Comparison of ENCODE assay signal across 30 cellular contexts in the genomic region with DNA sequence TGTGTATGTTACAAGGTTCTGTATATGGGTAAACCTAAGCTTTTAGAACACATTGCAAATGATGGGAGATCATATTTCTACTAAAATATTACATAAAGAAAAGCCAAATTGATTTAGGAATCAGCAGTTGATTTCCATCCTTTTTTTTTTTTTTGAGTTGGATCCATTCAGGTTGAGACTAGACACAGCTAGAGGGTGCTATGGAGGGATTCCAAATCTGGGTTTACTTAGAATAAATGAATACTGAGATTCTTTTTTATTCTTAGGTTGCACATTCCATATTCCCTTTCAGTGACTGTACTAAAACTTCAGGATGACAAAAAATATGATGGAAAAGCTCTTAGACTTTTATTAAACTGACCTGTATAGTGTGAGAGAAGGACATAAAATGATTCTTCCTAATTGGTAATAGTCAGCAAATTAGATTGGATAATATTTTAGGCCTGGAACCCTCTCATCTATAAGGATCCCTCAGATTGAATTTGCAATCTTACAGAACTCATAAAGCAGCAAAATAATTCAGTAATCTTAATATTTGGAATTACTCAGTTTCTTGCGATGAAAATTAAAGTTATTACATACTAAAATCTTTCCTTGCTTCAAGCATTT.
DNase-seq lines count a peak whose midpoint lies in the region; FAIRE-seq and TF ChIP-seq lines count a peak whose summit lies in the region.
"Had no signal": no experiment of that assay in that cellular context is flagged by ENCODE, and none has a peak within 500 bp of the region (broad histone marks: within the 10 kb centered on the region; RNA-seq: fewer than 3 reads in every experiment).

No MANE protein-coding gene starts in this region.

- H3K27ac ChIP-seq in GM23248 = no peak overlapping the region
- no peak overlapping the region for H3K27ac ChIP-seq in OCI-LY7 (ENCODE audit: low read depth, low read length, poor library complexity, severe bottlenecking)
- H3K27ac ChIP-seq in dorsolateral prefrontal cortex = no peak overlapping the region
- H3K27ac ChIP-seq: ascending aorta; BLaER1 treated with 17β-estradiol and CSF1 and Interleukin-3, amounts not matched to agents 10 nM and 100 nM; parathyroid adenoma; tibial artery; WERI-Rb-1 had no signal

- no peak overlapping the region for H3K9ac ChIP-seq in GM23248
- H3K9ac ChIP-seq: BLaER1 treated with 17β-estradiol and CSF1 and Interleukin-3, amounts not matched to agents 10 nM and 100 nM; parathyroid adenoma had no signal

- H3K4me1 ChIP-seq in GM23248 (ENCODE audit: insufficient read depth) (peaks cover 17% of the 10 kb centered on the region), OCI-LY7 (ENCODE audit: insufficient read depth, low read length, poor library complexity, severe bottlenecking) (no peaks in the 10 kb centered on the region)
- H3K4me1 ChIP-seq: ascending aorta; BLaER1 treated with 17β-estradiol and CSF1 and Interleukin-3, amounts not matched to agents 10 nM and 100 nM; parathyroid adenoma; tibial artery had no signal

- BruUV-seq in OCI-LY7 (replicated peaks; lab: Mats Ljungman, UMichigan) = no TSS peak

- H3K27me3 Mint-ChIP-seq in osteocyte (ENCODE audit: unreplicated experiment) = no peaks in the 10 kb centered on the region

- DNase-seq in GM23248 (peak; percentile 33), OCI-LY7 (ENCODE audit: low spot score) (no peak), choroid plexus epithelial cell (ENCODE audit: low read depth) (peak; percentile 48), osteocyte (ENCODE audit: extremely low spot score, unreplicated experiment) (no peak), dorsolateral prefrontal cortex (no peak), GM12891 (ENCODE audit: insufficient read length, low spot score) (no peak), kidney tubule cell (ENCODE audit: low spot score) (no peak)
- DNase-seq: activated CD8-positive, alpha-beta T cell treated with anti-CD3 and anti-CD28 coated beads, Interleukin-2, amount 10 ng/mL, durations not matched to agents 7 days and 5 days; activated naive CD4-positive, alpha-beta T cell treated with anti-CD3 and anti-CD28 coated beads, Interleukin-2, amount 10 ng/mL, durations not matched to agents 7 days and 5 days; activated T-cell treated with anti-CD3 and anti-CD28 coated beads, Interleukin-2, amount 50 U/mL, for 4 hours; cortex of kidney; DMS153; KG1; kidney; mesendoderm; naive thymus-derived CD8-positive, alpha-beta T cell; NCI-H1105 treated with DMSO at 0.1 percent for 48 hours; NCI-H2107; NCI-H524; SHP77 treated with DMSO at 0.1 percent for 48 hours; stimulated activated CD4-positive, alpha-beta T cell treated with anti-CD3 and anti-CD28 coated beads, Interleukin-2, amount 100 ng/mL, for 24 hours; stimulated activated naive CD8-positive, alpha-beta T cell treated with anti-CD3 and anti-CD28 coated beads, Interleukin-15, Interleukin-2, amounts not matched to agents 100 U/mL and 50 U/mL, for 24 hours; tibial artery; WERI-Rb-1 had no signal

- POLR2A ChIA-PET in OCI-LY7 (lab: Charles Lee) = interaction anchor here (0.6 to 1.4 kb wide), 2 partner anchors 10 to 189 kb away, joined by 4 to 6 read pairs; no protein-coding TSS in a partner anchor

- no peak for TF ChIP-seq POLR2A in GM12891 (IDR thresholded peaks at IDR 0.05; ENCODE audit: low read depth, low read length)

- peaks cover 30% of the 10 kb centered on the region for H3K4me1 Mint-ChIP-seq in osteocyte (ENCODE audit: unreplicated experiment)
- H3K4me1 Mint-ChIP-seq: activated naive CD4-positive, alpha-beta T cell treated with anti-CD3 and anti-CD28 coated beads, Interleukin-2, amount 10 ng/mL, durations not matched to agents 7 days and 5 days; naive thymus-derived CD8-positive, alpha-beta T cell had no signal

- no peak overlapping the region for H3K27ac Mint-ChIP-seq in osteocyte (ENCODE audit: unreplicated experiment)
- H3K27ac Mint-ChIP-seq: activated CD8-positive, alpha-beta T cell treated with anti-CD3 and anti-CD28 coated beads, Interleukin-2, amount 10 ng/mL, durations not matched to agents 7 days and 5 days; activated naive CD4-positive, alpha-beta T cell treated with anti-CD3 and anti-CD28 coated beads, Interleukin-2, amount 10 ng/mL, durations not matched to agents 7 days and 5 days; naive thymus-derived CD8-positive, alpha-beta T cell; T-helper 1 cell treated with Interleukin-12 subunit alpha and Interleukin-12 subunit beta and Interleukin-4 antibody, amounts not matched to agents 30 μg/mL and 1 μg/mL, for 36 hours had no signal

- no peaks in the 10 kb centered on the region for H3K79me2 ChIP-seq in GM23248 (ENCODE audit: insufficient read depth)
- no peaks in the 10 kb centered on the region for H3K79me2 ChIP-seq in OCI-LY7 (ENCODE audit: insufficient read depth, low read depth, low read length)
- H3K79me2 ChIP-seq: parathyroid adenoma had no signal

- H3K27me3 ChIP-seq in GM23248 (replicated peaks; ENCODE audit: insufficient read depth) (no peaks in the 10 kb centered on the region), dorsolateral prefrontal cortex (no peaks in the 10 kb centered on the region)
- H3K27me3 ChIP-seq: ascending aorta; BLaER1 treated with 17β-estradiol and CSF1 and Interleukin-3, amounts not matched to agents 10 nM and 100 nM; tibial artery had no signal

- H3K4me2 ChIP-seq in GM23248 (ENCODE audit: unreplicated experiment) (no peak overlapping the region), OCI-LY7 (ENCODE audit: low read length) (no peak overlapping the region)
- H3K4me2 ChIP-seq: BLaER1 treated with 17β-estradiol and CSF1 and Interleukin-3, amounts not matched to agents 10 nM and 100 nM had no signal

- H3K9me3 Mint-ChIP-seq in osteocyte (ENCODE audit: unreplicated experiment) = no peaks in the 10 kb centered on the region
- H3K9me3 Mint-ChIP-seq: activated naive CD4-positive, alpha-beta T cell treated with anti-CD3 and anti-CD28 coated beads, Interleukin-2, amount 10 ng/mL, durations not matched to agents 7 days and 5 days; activated T-cell treated with anti-CD3 and anti-CD28 coated beads, Interleukin-2, amount 50 U/mL, for 4 hours; T-helper 1 cell treated with Interleukin-12 subunit alpha and Interleukin-12 subunit beta and Interleukin-4 antibody, amounts not matched to agents 30 μg/mL and 1 μg/mL, for 36 hours had no signal

- H3K36me3 Mint-ChIP-seq in osteocyte (ENCODE audit: unreplicated experiment) = no peaks in the 10 kb centered on the region
- H3K36me3 Mint-ChIP-seq: activated naive CD4-positive, alpha-beta T cell treated with anti-CD3 and anti-CD28 coated beads, Interleukin-2, amount 10 ng/mL, durations not matched to agents 7 days and 5 days; naive thymus-derived CD8-positive, alpha-beta T cell had no signal

- H2AFZ ChIP-seq in GM23248 (no peak overlapping the region), OCI-LY7 (ENCODE audit: low read length) (no peak overlapping the region)
- H2AFZ ChIP-seq: parathyroid adenoma had no signal

- in situ Hi-C loops in GM23248 (cut with MboI) = no loop called here

- intact Hi-C loops in OCI-LY7 (cut with micrococcal nuclease; ENCODE audit: unreplicated experiment) (no loop called here), dorsolateral prefrontal cortex (cut with DNase I) (loop anchor here in 1 of 2 donors (10.0 kb wide), 1 partner anchor 223 kb away; no protein-coding TSS in a partner anchor)

- no peaks in the 10 kb centered on the region for H4K20me1 ChIP-seq in GM23248 (ENCODE audit: insufficient read depth)
- no peaks in the 10 kb centered on the region for H4K20me1 ChIP-seq in OCI-LY7 (ENCODE audit: insufficient read depth, low read length)
- H4K20me1 ChIP-seq: BLaER1 treated with 17β-estradiol and CSF1 and Interleukin-3, amounts not matched to agents 10 nM and 100 nM had no signal

- H3K4me3 ChIP-seq in GM23248 (no peak overlapping the region), OCI-LY7 (ENCODE audit: low read depth, low read length, poor library complexity, severe bottlenecking) (no peak overlapping the region), choroid plexus epithelial cell (ENCODE audit: low read depth, low read length) (no peak overlapping the region), dorsolateral prefrontal cortex (no peak overlapping the region)
- H3K4me3 ChIP-seq: ascending aorta; BLaER1 treated with 17β-estradiol and CSF1 and Interleukin-3, amounts not matched to agents 10 nM and 100 nM; tibial artery had no signal

- FAIRE-seq in GM12891 (lab: Jason Lieb, UNC) = no peak
- FAIRE-seq: frontal cortex, GM12892, kidney had no signal

- H3K36me3 ChIP-seq in GM23248 (ENCODE audit: low read depth) (no peaks in the 10 kb centered on the region), OCI-LY7 (ENCODE audit: insufficient read depth, low read length) (peaks cover 51% of the 10 kb centered on the region)
- H3K36me3 ChIP-seq: ascending aorta; BLaER1 treated with 17β-estradiol and CSF1 and Interleukin-3, amounts not matched to agents 10 nM and 100 nM; tibial artery; WERI-Rb-1 had no signal

- CTCF ChIA-PET in OCI-LY7 (lab: Charles Lee; ENCODE audit: unreplicated experiment) = no interaction called here

- H3F3A ChIP-seq in GM23248 (ENCODE audit: insufficient read depth) = peaks cover 7% of the 10 kb centered on the region; the same call in 1 of the 2 replicates

- TF ChIP-seq CTCF in OCI-LY7 (conservative IDR thresholded peaks at IDR 0.05; ENCODE audit: low read length) (peak; percentile 45), choroid plexus epithelial cell (conservative IDR thresholded peaks at IDR 0.05; ENCODE audit: low read depth, low read length) (peak; percentile 52), osteocyte (IDR thresholded peaks at IDR 0.05) (peak; percentile 33), dorsolateral prefrontal cortex (IDR thresholded peaks at IDR 0.05 in 54 of 56, conservative IDR thresholded peaks at IDR 0.05 in 2 of 56; ENCODE audit: low read depth in 1 of 56, partially characterized antibody in 56 of 56) (peak in 14 of 56 donors; percentile 9 to 33 (median 18))

- no peak overlapping the region for H3K4me3 Mint-ChIP-seq in osteocyte (ENCODE audit: unreplicated experiment)
- H3K4me3 Mint-ChIP-seq: activated CD8-positive, alpha-beta T cell treated with anti-CD3 and anti-CD28 coated beads, Interleukin-2, amount 10 ng/mL, durations not matched to agents 7 days and 5 days; activated naive CD4-positive, alpha-beta T cell treated with anti-CD3 and anti-CD28 coated beads, Interleukin-2, amount 10 ng/mL, durations not matched to agents 7 days and 5 days; activated T-cell treated with anti-CD3 and anti-CD28 coated beads, Interleukin-2, amount 50 U/mL, for 4 hours; naive thymus-derived CD8-positive, alpha-beta T cell; T-helper 1 cell treated with Interleukin-12 subunit alpha and Interleukin-12 subunit beta and Interleukin-4 antibody, amounts not matched to agents 30 μg/mL and 1 μg/mL, for 36 hours had no signal

- H3K9me3 ChIP-seq in GM23248 (ENCODE audit: low read depth) (no peaks in the 10 kb centered on the region), OCI-LY7 (ENCODE audit: low read length) (no peaks in the 10 kb centered on the region)
- H3K9me3 ChIP-seq: ascending aorta; BLaER1 treated with 17β-estradiol and CSF1 and Interleukin-3, amounts not matched to agents 10 nM and 100 nM; tibial artery had no signal

- 0% methylated on average over 1 of the region's 1 CpG for WGBS in GM23248 (ENCODE audit: low coverage in 1 of 2, low lambda C conversion rate in 2 of 2, missing lambda C conversion rate in 2 of 2), 2 experiments

- H3K9me2 ChIP-seq in GM23248 (ENCODE audit: insufficient read depth) (no peaks in the 10 kb centered on the region), OCI-LY7 (ENCODE audit: insufficient read depth, low read length) (no peaks in the 10 kb centered on the region)

TF ChIP-seq in GM12891, 5 proteins besides CTCF, POLR2A, EP300 and RAD21 (continues in another document):
- no peak for TF ChIP-seq POU2F2 (IDR thresholded peaks at IDR 0.05; ENCODE audit: low read depth, low read length)

Comparison
In these comparisons a context has a peak if more than half of its experiments do, and no peak if none do; other contexts are left out.
1. DNase-seq: peak in GM23248 (single experiment) and choroid plexus epithelial cell (single experiment); none in OCI-LY7 (single experiment), osteocyte (single experiment), dorsolateral prefrontal cortex (0 of 10), GM12891 (single experiment) and kidney tubule cell (single experiment).